ENCODE assay signal across 8 cellular contexts in genomic region chr3:15330031-15330596, GRCh38. TPM values are rescaled to one million over a fixed set of nuclear protein-coding genes. Genes with fewer than 3 reads are reported as not detected.
DNase-seq lines count a peak whose midpoint lies in the region; ATAC-seq, FAIRE-seq and TF ChIP-seq lines count a peak whose summit lies in the region.

No MANE protein-coding gene starts in this region.

- H3K9ac ChIP-seq in GM12878 (ENCODE audit: control insufficient read depth, insufficient read depth, low read length) = peak overlapping the region; percentile 74

- CTCF ChIA-PET in GM12878 (lab: Yijun Ruan, JAX) = interaction anchor here (0.8 to 9.6 kb wide), 17 partner anchors 10 to 127 kb away, joined by 3 to 125 read pairs (median 4); no protein-coding TSS in a partner anchor

- intact Hi-C loops in Right ventricle myocardium inferior (cut with DNase I) = no loop called here
- intact Hi-C loops in cardiac septum (cut with DNase I) = no loop called here
- intact Hi-C loops in GM12878 (cut with micrococcal nuclease; ENCODE audit: unreplicated experiment) = no loop called here

- H3K9me3 ChIP-seq in GM12878 (replicated peaks; ENCODE audit: control insufficient read depth, insufficient read depth, low read length) = no peaks in the 10 kb centered on the region
- no peaks in the 10 kb centered on the region for H3K9me3 ChIP-seq in mesodermal cell (ENCODE audit: control insufficient read depth, low read length)

- peak overlapping the region; percentile 86 for H3K4me3 ChIP-seq in GM12878
- H3K4me3 ChIP-seq in mesodermal cell (ENCODE audit: extremely low read depth, insufficient read depth, low read length, poor library complexity, severe bottlenecking) = peak overlapping the region; percentile 86

- H2AFZ ChIP-seq in GM12878 (ENCODE audit: control insufficient read depth, low read depth, low read length) = peak overlapping the region; percentile 32; the same call in 1 of the 2 replicates

- no peaks in the 10 kb centered on the region for H3K27me3 ChIP-seq in GM12878 (replicated peaks in 1 of 2; ENCODE audit: control insufficient read depth in 2 of 2, insufficient read depth in 2 of 2, low read length in 1 of 2)

- H3K4me2 ChIP-seq in GM12878 (ENCODE audit: control insufficient read depth, insufficient read depth) = peak overlapping the region; percentile 93

- H3K36me3 ChIP-seq in GM12878 (ENCODE audit: control insufficient read depth in 2 of 2, insufficient read depth in 2 of 2, low read length in 1 of 2) (peaks cover 6 to 17% of the 10 kb centered on the region in 2 experiments), mesodermal cell (ENCODE audit: control insufficient read depth, insufficient read depth, low read length) (peaks cover 42% of the 10 kb centered on the region)

- FAIRE-seq in GM12878 (lab: Jason Lieb, UNC) = peak; percentile 94

- TF ChIP-seq EP300 in GM12878 (IDR thresholded peaks at IDR 0.05; ENCODE audit: borderline replicate concordance in 1 of 2, control insufficient read depth in 1 of 2, low read depth in 2 of 2, low read length in 2 of 2) = no peak

- TF ChIP-seq RAD21 in GM12878 (IDR thresholded peaks at IDR 0.05; ENCODE audit: insufficient read depth, low read depth, low read length) = no peak

- peak overlapping the region; percentile 34 for H3K27ac ChIP-seq in GM12878 (ENCODE audit: control insufficient read depth, insufficient read depth)
- H3K27ac ChIP-seq in mesodermal cell (ENCODE audit: low read depth, low read length, severe bottlenecking) = no peak overlapping the region

- no peak for TF ChIP-seq CTCF in GM12878 (IDR thresholded peaks at IDR 0.05 in 2 of 3, conservative IDR thresholded peaks at IDR 0.05 in 1 of 3; ENCODE audit: control insufficient read depth in 2 of 3, extremely low read depth in 1 of 3, insufficient read depth in 1 of 3, low read depth in 3 of 3, low read length in 3 of 3)

- RAD21 ChIA-PET in GM12878 (lab: Charles Lee; ENCODE audit: unreplicated experiment) = interaction anchor here (0.7 to 6.2 kb wide), 17 partner anchors 10 to 221 kb away, joined by 3 to 53 read pairs (median 7); partner anchors contain the start of gene CAPN7

- H3K4me1 ChIP-seq in GM12878 (ENCODE audit: control insufficient read depth, insufficient read depth, low read length) (peaks cover 40% of the 10 kb centered on the region), mesodermal cell (ENCODE audit: control insufficient read depth, insufficient read depth, low read length, poor library complexity, severe bottlenecking) (peaks cover 20% of the 10 kb centered on the region)

- 20% methylated on average over 10 of the region's 10 CpGs for WGBS in GM12878 (ENCODE audit: insufficient coverage, insufficient replicate concordance, low lambda C conversion rate, missing lambda C conversion rate)
- 66 to 75% methylated on average over 5 to 8 of the region's 10 CpGs for WGBS in mesodermal cell (ENCODE audit: insufficient coverage in 2 of 2), 2 experiments

- peaks cover 37% of the 10 kb centered on the region for H3K79me2 ChIP-seq in GM12878 (ENCODE audit: control insufficient read depth, insufficient read depth, low read length)

- in situ Hi-C loops in GM12878 (cut with MboI) = no loop called here

- POLR2A ChIA-PET in GM12878 (lab: Charles Lee) = interaction anchor here (0.7 to 2.2 kb wide), 10 partner anchors 10 to 124 kb away, joined by 3 to 18 read pairs (median 4); partner anchors contain the start of gene CAPN7

- H4K20me1 ChIP-seq in GM12878 (ENCODE audit: control insufficient read depth, insufficient read depth) = no peaks in the 10 kb centered on the region

- peak; percentile 83 for ATAC-seq in Right ventricle myocardium inferior
- ATAC-seq in GM12878 = peak; percentile 21
- no peak for ATAC-seq in GM21619 (IDR thresholded peaks at IDR 0.05; ENCODE audit: unreplicated experiment)
- ATAC-seq in GM21360 (IDR thresholded peaks at IDR 0.05; ENCODE audit: unreplicated experiment) = no peak
- ATAC-seq in GM18907 (IDR thresholded peaks at IDR 0.05; ENCODE audit: unreplicated experiment) = no peak

- SMC1A ChIA-PET in GM12878 (lab: Charles Lee; ENCODE audit: uncharacterized antibody, unreplicated experiment) = interaction anchor here (0.6 to 6.0 kb wide), 24 partner anchors 10 to 228 kb away, joined by 3 to 77 read pairs (median 7); no protein-coding TSS in a partner anchor

- no peak for DNase-seq in Right ventricle myocardium inferior (ENCODE audit: missing footprints)
- DNase-seq in cardiac septum (ENCODE audit: low spot score) = no peak
- no peak for DNase-seq in GM12878 (ENCODE audit: low read depth, low spot score)
- no peak for DNase-seq in HCEC 1CT

- TF ChIP-seq POLR2A in GM12878 (IDR thresholded peaks at IDR 0.05; ENCODE audit: low read depth, low read length) = no peak

- BruUV-seq in GM12878 (replicated peaks; lab: Mats Ljungman, UMichigan) = no TSS peak

TF ChIP-seq in GM12878, 131 proteins besides CTCF, POLR2A, EP300 and RAD21 (continues in another document):
- TF ChIP-seq CUX1 (IDR thresholded peaks at IDR 0.05; ENCODE audit: insufficient replicate concordance, low read depth, low read length) (peak; percentile 19), ATF7 (IDR thresholded peaks at IDR 0.05; ENCODE audit: low read depth) (peak; percentile 57; the same call in 1 of the 2 replicates), STAT3 (IDR thresholded peaks at IDR 0.05; ENCODE audit: low read depth, low read length) (no peak), CBX5 (IDR thresholded peaks at IDR 0.05; ENCODE audit: low read depth) (no peak), PKNOX1 (IDR thresholded peaks at IDR 0.05) (peak; percentile 47; the same call in 1 of the 2 replicates), SPI1 (IDR thresholded peaks at IDR 0.05; ENCODE audit: borderline replicate concordance, insufficient read depth, low read depth, low read length) (peak; percentile 53; the same call in 1 of the 2 replicates)

RNA-seq across cellular contexts. Expression of gene SH3BP5, which starts 2.3 kb away (rescaled TPM):
- 11.7 TPM for total RNA-seq in Right ventricle myocardium inferior
- 11.4 TPM for total RNA-seq in cardiac septum
- total RNA-seq in GM12878 (2013; cell fraction: nucleolus; rRNA removed) = 20.0 and 21.6 TPM in 2 replicates
- 37.9 and 41.0 TPM in 2 replicates for total RNA-seq in GM12878 (2014; rRNA removed)
- 45.6 and 46.5 TPM in 2 replicates for total RNA-seq in GM12878 (2014; rRNA removed; fragmentation: Illumina TruSeq; extraction: Trizol)
- total RNA-seq in GM12878 (2021) = 60.5 and 64.6 TPM in 2 replicates
- polyA plus RNA-seq in GM12878 (2011; ENCODE audit: low read depth) = 11.6 TPM
- polyA plus RNA-seq in GM12878 (2011; rRNA removed) = 82.9 and 94.0 TPM in 2 replicates
- 64.1 and 87.7 TPM in 2 replicates for polyA plus RNA-seq in GM12878 (2011; cell fraction: cytosol; rRNA removed)
- 66.7 and 81.4 TPM in 2 replicates for polyA plus RNA-seq in GM12878 (2011; cell fraction: nucleus; rRNA removed)
- polyA plus RNA-seq in GM12878 (2012) = 17.8 and 20.3 TPM in 2 replicates
- 87.5 and 94.9 TPM in 2 replicates for polyA plus RNA-seq in GM12878 (2014; fragmentation: Illumina TruSeq; extraction: Trizol)
- 10 to 100 TPM; 14.9 to 33.8 TPM for polyA plus RNA-seq in GM12878 (2014; fragmentation: Nextera tagmentation; extraction: Ambion mirVana)
- 71.1 and 74.0 TPM in 2 replicates for polyA plus RNA-seq in GM12878 (2014; rRNA removed)
- polyA plus RNA-seq in GM12878 (2016; fragmentation: Nextera tagmentation; extraction: Ambion mirVana) = 10 to 100 TPM; 29.9 to 35.4 TPM
- 36.2 and 55.3 TPM in 2 replicates for polyA minus RNA-seq in GM12878 (2011; rRNA and poly(A)+ RNA removed)
- polyA minus RNA-seq in GM12878 (2011; cell fraction: cytosol; rRNA and poly(A)+ RNA removed) = 16.4 and 25.8 TPM in 2 replicates
- polyA minus RNA-seq in GM12878 (2011; cell fraction: nucleus; rRNA and poly(A)+ RNA removed) = 16.0 and 31.0 TPM in 2 replicates
- 41.1 TPM for polyA plus RNA-seq in mesodermal cell (2013, experiment 1 of 2)
- 40.9 TPM for polyA plus RNA-seq in mesodermal cell (2013, experiment 2 of 2)

Comparison
In these comparisons a context has a peak if more than half of its experiments do, and no peak if none do; other contexts are left out.
1. ATAC-seq: peak in Right ventricle myocardium inferior (single experiment) and GM12878 (single experiment); none in GM21619 (single experiment), GM21360 (single experiment) and GM18907 (single experiment).